26 cellular contexts compared by ENCODE assay signal in the genomic region with DNA sequence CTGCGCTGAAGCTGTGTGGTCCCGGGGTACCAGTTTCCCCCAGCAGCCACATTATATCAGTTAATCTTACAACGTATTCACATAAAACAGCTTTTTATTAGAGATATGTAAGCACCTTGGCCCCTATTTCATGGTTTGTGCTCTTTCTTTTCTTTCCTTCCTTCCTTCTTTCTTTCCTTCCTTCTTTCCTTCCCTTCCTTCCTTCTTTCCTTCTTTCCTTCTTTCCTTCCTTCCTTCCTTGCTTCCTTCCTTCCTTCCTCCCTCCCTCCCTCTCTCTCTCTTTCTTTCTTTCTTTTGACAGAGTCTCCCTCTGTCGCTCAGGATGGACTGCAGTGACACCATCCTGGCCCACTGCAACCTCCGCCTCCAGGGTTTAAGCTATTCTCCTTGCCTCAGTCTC.
"Had no signal": no experiment of that assay in that cellular context is flagged by ENCODE, and none has a peak within 500 bp of the region (broad histone marks: within the 10 kb centered on the region; RNA-seq: fewer than 3 reads in every experiment).

No MANE protein-coding gene starts in this region.

- H3K4me3 Mint-ChIP-seq: mesothelial cell of epicardium; natural killer cell; nephron progenitor cell; neural progenitor cell; stimulated activated memory B cell treated with anti-CD40 and anti-IgM and Interleukin-4, amounts not matched to agents 10 μg/mL and 1 μg/mL and 100 μg/mL, for 72 hours; stimulated activated naive CD8-positive, alpha-beta T cell treated with anti-CD3 and anti-CD28 coated beads, Interleukin-15, amount 100 ng/mL, for 72 hours had no signal

- DNase-seq: islet precursor cell; left ventricle myocardium inferior; mesendoderm; naive B cell; natural killer cell; nephron progenitor cell; ovary; right lobe of liver; stimulated activated CD4-positive, alpha-beta T cell treated with anti-CD3 and anti-CD28 coated beads, Interleukin-1b, Interleukin-23, amount 100 ng/mL, for 48 hours; stimulated activated CD4-positive, alpha-beta T cell treated with anti-CD3 and anti-CD28 coated beads, Interleukin-2, amount 100 ng/mL, for 48 hours; stimulated activated CD4-positive, alpha-beta T cell treated with anti-CD3 and anti-CD28 coated beads, Interleukin-4, amount 100 ng/mL, for 4 hours; stimulated activated CD8-positive, alpha-beta memory T cell treated with anti-CD3 and anti-CD28 coated beads, Interleukin-4, amount 100 ng/mL, for 48 hours; stimulated activated naive CD4-positive, alpha-beta T cell treated with Interleukin-2 at 50 U/mL for 16 hours; stimulated activated naive CD8-positive, alpha-beta T cell treated with anti-CD3 and anti-CD28 coated beads, Interleukin-15, amount 100 ng/mL, for 72 hours; substantia nigra; thyroid gland; transverse colon; upper lobe of left lung had no signal

- H3K36me3 ChIP-seq: left ventricle myocardium inferior, neural progenitor cell, ovary, right atrium auricular region, right lobe of liver, thyroid gland, transverse colon, upper lobe of left lung, vagina had no signal

- H3K9me3 ChIP-seq: left ventricle myocardium inferior, ovary, right atrium auricular region, right lobe of liver, thyroid gland, transverse colon, upper lobe of left lung, vagina had no signal

- H3K27ac ChIP-seq: left ventricle myocardium inferior, neural progenitor cell, right atrium auricular region, right lobe of liver, thyroid gland, transverse colon, upper lobe of left lung, vagina had no signal

- H3K27ac Mint-ChIP-seq: mesothelial cell of epicardium; naive B cell; natural killer cell; nephron progenitor cell; neural progenitor cell; progenitor cell of endocrine pancreas; stimulated activated memory B cell treated with anti-CD40 and anti-IgM and Interleukin-4, amounts not matched to agents 10 μg/mL and 1 μg/mL and 100 μg/mL, for 72 hours; stimulated activated naive CD8-positive, alpha-beta T cell treated with anti-CD3 and anti-CD28 coated beads, Interleukin-15, amount 100 ng/mL, for 72 hours had no signal

- H3K4me2 ChIP-seq: neural progenitor cell, smooth muscle cell had no signal

- H3K36me3 Mint-ChIP-seq: mesothelial cell of epicardium; naive B cell; natural killer cell; neural progenitor cell; stimulated activated memory B cell treated with anti-CD40 and anti-IgM and Interleukin-4, amounts not matched to agents 10 μg/mL and 1 μg/mL and 100 μg/mL, for 72 hours had no signal

- H3K27me3 ChIP-seq: ovary, right atrium auricular region, right lobe of liver, thyroid gland, transverse colon, upper lobe of left lung, vagina had no signal

- H3K27me3 Mint-ChIP-seq: stimulated activated memory B cell treated with anti-CD40 and anti-IgM and Interleukin-4, amounts not matched to agents 10 μg/mL and 1 μg/mL and 100 μg/mL, for 72 hours had no signal

- H3K4me3 ChIP-seq: left ventricle myocardium inferior, lung, neural progenitor cell, ovary, right atrium auricular region, right lobe of liver, smooth muscle cell, thyroid gland, transverse colon, upper lobe of left lung, vagina had no signal

- ATAC-seq: natural killer cell; right lobe of liver; stimulated activated memory B cell treated with anti-CD40 and anti-IgM and Interleukin-4, amounts not matched to agents 10 μg/mL and 1 μg/mL and 100 μg/mL, for 72 hours; stimulated activated naive CD8-positive, alpha-beta T cell treated with anti-CD3 and anti-CD28 coated beads, Interleukin-15, amount 100 ng/mL, for 72 hours had no signal

- H2AFZ ChIP-seq: neural progenitor cell had no signal

- H3K9me3 Mint-ChIP-seq: mesothelial cell of epicardium; naive B cell; natural killer cell; nephron progenitor cell; neural progenitor cell; stimulated activated memory B cell treated with anti-CD40 and anti-IgM and Interleukin-4, amounts not matched to agents 10 μg/mL and 1 μg/mL and 100 μg/mL, for 72 hours; stimulated activated naive CD8-positive, alpha-beta T cell treated with anti-CD3 and anti-CD28 coated beads, Interleukin-15, amount 100 ng/mL, for 72 hours had no signal

- H3K9ac ChIP-seq: neural progenitor cell had no signal
